ENCODE assay signal across 15 cellular contexts in the genomic region with DNA sequence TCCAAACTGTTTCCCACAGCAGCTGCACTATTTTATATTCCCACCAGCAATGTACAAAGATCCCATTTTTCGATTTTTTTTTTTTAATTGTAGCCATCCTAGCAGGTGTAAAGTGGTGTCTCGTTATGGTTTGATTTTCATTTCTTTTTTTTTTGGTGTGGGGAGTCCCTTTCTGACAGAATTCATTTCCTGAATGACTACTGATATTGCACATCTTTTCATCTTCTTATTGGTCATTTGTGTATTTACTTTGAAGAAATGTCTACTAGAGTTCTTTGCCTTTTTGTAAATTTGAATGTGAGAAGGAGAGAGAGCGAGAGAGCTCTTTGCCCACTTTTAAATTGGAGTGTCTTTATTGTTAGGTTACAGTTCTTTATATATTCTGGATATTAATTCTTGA. TPM values are rescaled to one million over a fixed set of nuclear protein-coding genes. Genes with fewer than 3 reads are reported as not detected.
DNase-seq lines count a peak whose midpoint lies in the region; ATAC-seq and TF ChIP-seq lines count a peak whose summit lies in the region.
"Had no signal": no experiment of that assay in that cellular context is flagged by ENCODE, and none has a peak within 500 bp of the region (broad histone marks: within the 10 kb centered on the region; RNA-seq: fewer than 3 reads in every experiment).

No MANE protein-coding gene starts in this region.

- H3K27ac ChIP-seq in heart left ventricle = no peak overlapping the region
- H3K27ac ChIP-seq: parathyroid adenoma, skin epidermis, upper lobe of right lung had no signal

- H3K27ac Mint-ChIP-seq in activated CD4-positive, alpha-beta T cell treated with anti-CD3 and anti-CD28 coated beads, Interleukin-2, amount 10 ng/mL, durations not matched to agents 7 days and 5 days = peak overlapping the region; percentile 41
- peak overlapping the region; percentile 51 for H3K27ac Mint-ChIP-seq in activated CD8-positive, alpha-beta T cell treated with anti-CD3 and anti-CD28 coated beads for 36 hours
- peak overlapping the region; percentile 48 for H3K27ac Mint-ChIP-seq in stimulated activated effector memory CD8-positive, alpha-beta T cell treated with anti-CD3 and anti-CD28 coated beads, Interleukin-12 subunit alpha, Interleukin-12 subunit beta, amount 100 ng/mL, for 72 hours

- no peaks in the 10 kb centered on the region for H3K9me3 Mint-ChIP-seq in activated CD4-positive, alpha-beta T cell treated with anti-CD3 and anti-CD28 coated beads, Interleukin-2, amount 10 ng/mL, durations not matched to agents 7 days and 5 days
- no peaks in the 10 kb centered on the region for H3K9me3 Mint-ChIP-seq in activated CD8-positive, alpha-beta T cell treated with anti-CD3 and anti-CD28 coated beads for 36 hours
- H3K9me3 Mint-ChIP-seq in stimulated activated effector memory CD8-positive, alpha-beta T cell treated with anti-CD3 and anti-CD28 coated beads, Interleukin-12 subunit alpha, Interleukin-12 subunit beta, amount 100 ng/mL, for 72 hours = no peaks in the 10 kb centered on the region

- no peak for DNase-seq in activated CD4-positive, alpha-beta T cell treated with anti-CD3 and anti-CD28 coated beads, Interleukin-2, amount 10 ng/mL, durations not matched to agents 7 days and 5 days
- DNase-seq in activated CD4-positive, alpha-beta T cell treated with anti-CD3 and anti-CD28 coated beads, Interleukin-2, amount 50 U/mL, for 1 hour = no peak
- peak; percentile 38 for DNase-seq in GM20000 (ENCODE audit: low spot score)
- no peak for DNase-seq in activated CD8-positive, alpha-beta T cell treated with anti-CD3 and anti-CD28 coated beads for 36 hours
- no peak for DNase-seq in stimulated activated effector memory CD8-positive, alpha-beta T cell treated with anti-CD3 and anti-CD28 coated beads, Interleukin-12 subunit alpha, Interleukin-12 subunit beta, amount 100 ng/mL, for 72 hours (ENCODE audit: low spot score in 2 of 2)
- DNase-seq in GM03348 (ENCODE audit: low spot score) = no peak
- no peak for DNase-seq in heart left ventricle
- no peak for DNase-seq in NAMALWA (ENCODE audit: low spot score)
- DNase-seq: hippocampal formation, left colon, NCI-H1694, NCI-H446, upper lobe of right lung had no signal

- peaks cover 0 to 27% (median 5%) of the 10 kb centered on the region in 9 donors for H3K36me3 ChIP-seq in heart left ventricle

- no peak for TF ChIP-seq CTCF in GM20000 (IDR thresholded peaks at IDR 0.05; ENCODE audit: extremely low read depth, missing control alignments)
- TF ChIP-seq CTCF in activated CD8-positive, alpha-beta T cell treated with anti-CD3 and anti-CD28 coated beads for 36 hours (IDR thresholded peaks at IDR 0.05) = no peak
- no peak for TF ChIP-seq CTCF in heart left ventricle (IDR thresholded peaks at IDR 0.05)

- WGBS in heart left ventricle, 4 donors = 88 to 97% (median 91%) methylated on average over 3 of the region's 3 CpGs

- intact Hi-C loops in activated CD8-positive, alpha-beta T cell treated with anti-CD3 and anti-CD28 coated beads for 36 hours (cut with micrococcal nuclease) = no loop called here
- intact Hi-C loops in heart left ventricle (cut with DNase I) = no loop called here

- no peaks in the 10 kb centered on the region for H3K9me3 ChIP-seq in heart left ventricle
- H3K9me3 ChIP-seq: upper lobe of right lung had no signal

- no peak overlapping the region for H3K4me3 Mint-ChIP-seq in activated CD4-positive, alpha-beta T cell treated with anti-CD3 and anti-CD28 coated beads, Interleukin-2, amount 10 ng/mL, durations not matched to agents 7 days and 5 days
- no peak overlapping the region for H3K4me3 Mint-ChIP-seq in activated CD8-positive, alpha-beta T cell treated with anti-CD3 and anti-CD28 coated beads for 36 hours
- peak overlapping the region; percentile 29 for H3K4me3 Mint-ChIP-seq in stimulated activated effector memory CD8-positive, alpha-beta T cell treated with anti-CD3 and anti-CD28 coated beads, Interleukin-12 subunit alpha, Interleukin-12 subunit beta, amount 100 ng/mL, for 72 hours

- ATAC-seq in activated CD8-positive, alpha-beta T cell treated with anti-CD3 and anti-CD28 coated beads for 36 hours = peak; percentile 57
- ATAC-seq in stimulated activated effector memory CD8-positive, alpha-beta T cell treated with anti-CD3 and anti-CD28 coated beads, Interleukin-12 subunit alpha, Interleukin-12 subunit beta, amount 100 ng/mL, for 72 hours = peak; percentile 86
- ATAC-seq in heart left ventricle = no peak
- ATAC-seq: left colon, upper lobe of right lung had no signal

- H3K4me1 Mint-ChIP-seq in activated CD4-positive, alpha-beta T cell treated with anti-CD3 and anti-CD28 coated beads, Interleukin-2, amount 10 ng/mL, durations not matched to agents 7 days and 5 days = peaks cover 55% of the 10 kb centered on the region
- peaks cover 66% of the 10 kb centered on the region for H3K4me1 Mint-ChIP-seq in activated CD8-positive, alpha-beta T cell treated with anti-CD3 and anti-CD28 coated beads for 36 hours (ENCODE audit: low read depth)
- peaks cover 55% of the 10 kb centered on the region for H3K4me1 Mint-ChIP-seq in stimulated activated effector memory CD8-positive, alpha-beta T cell treated with anti-CD3 and anti-CD28 coated beads, Interleukin-12 subunit alpha, Interleukin-12 subunit beta, amount 100 ng/mL, for 72 hours

- H3K4me3 ChIP-seq in heart left ventricle = no peak overlapping the region
- H3K4me3 ChIP-seq: skin epidermis, upper lobe of right lung had no signal

- no peak for TF ChIP-seq POLR2A in heart left ventricle (IDR thresholded peaks at IDR 0.05)

- peaks cover 40% of the 10 kb centered on the region for H3K36me3 Mint-ChIP-seq in activated CD4-positive, alpha-beta T cell treated with anti-CD3 and anti-CD28 coated beads, Interleukin-2, amount 10 ng/mL, durations not matched to agents 7 days and 5 days (ENCODE audit: low read depth)
- peaks cover 62% of the 10 kb centered on the region for H3K36me3 Mint-ChIP-seq in activated CD8-positive, alpha-beta T cell treated with anti-CD3 and anti-CD28 coated beads for 36 hours (ENCODE audit: low read depth)
- H3K36me3 Mint-ChIP-seq in stimulated activated effector memory CD8-positive, alpha-beta T cell treated with anti-CD3 and anti-CD28 coated beads, Interleukin-12 subunit alpha, Interleukin-12 subunit beta, amount 100 ng/mL, for 72 hours = peaks cover 37% of the 10 kb centered on the region

- H3K27me3 ChIP-seq in heart left ventricle = no peaks in the 10 kb centered on the region
- H3K27me3 ChIP-seq: upper lobe of right lung had no signal

- CTCF ChIA-PET in activated CD4-positive, alpha-beta T cell treated with anti-CD3 and anti-CD28 coated beads, Interleukin-2, amount 10 ng/mL, durations not matched to agents 7 days and 5 days (lab: Charles Lee) = no interaction called here
- CTCF ChIA-PET in activated CD8-positive, alpha-beta T cell treated with anti-CD3 and anti-CD28 coated beads for 36 hours (lab: Charles Lee) = interaction anchor here (0.6 to 2.8 kb wide), 4 partner anchors 30 to 130 kb away, joined by 3 to 8 read pairs (median 3); no protein-coding TSS in a partner anchor

- peaks cover 0 to 34% (median 17%) of the 10 kb centered on the region in 12 donors for H3K4me1 ChIP-seq in heart left ventricle
- H3K4me1 ChIP-seq: parathyroid adenoma had no signal

- POLR2A ChIA-PET in activated CD4-positive, alpha-beta T cell treated with anti-CD3 and anti-CD28 coated beads, Interleukin-2, amount 10 ng/mL, durations not matched to agents 7 days and 5 days (lab: Charles Lee) = no interaction called here
- POLR2A ChIA-PET in activated CD8-positive, alpha-beta T cell treated with anti-CD3 and anti-CD28 coated beads for 36 hours (lab: Charles Lee) = interaction anchor here (0.6 to 1.2 kb wide), 3 partner anchors 11 to 135 kb away, joined by 3 to 4 read pairs (median 3); no protein-coding TSS in a partner anchor

- no peaks in the 10 kb centered on the region for H3K27me3 Mint-ChIP-seq in activated CD4-positive, alpha-beta T cell treated with anti-CD3 and anti-CD28 coated beads, Interleukin-2, amount 10 ng/mL, durations not matched to agents 7 days and 5 days
- no peaks in the 10 kb centered on the region for H3K27me3 Mint-ChIP-seq in activated CD8-positive, alpha-beta T cell treated with anti-CD3 and anti-CD28 coated beads for 36 hours

RNA-seq across cellular contexts. Expression of gene CYB5B, which starts 14.0 kb away (rescaled TPM):
- total RNA-seq in activated CD4-positive, alpha-beta T cell treated with anti-CD3 and anti-CD28 coated beads, Interleukin-2, amount 10 ng/mL, durations not matched to agents 7 days and 5 days = 100 to 1,000 TPM; 157 to 178 TPM
- total RNA-seq in activated CD8-positive, alpha-beta T cell treated with anti-CD3 and anti-CD28 coated beads for 36 hours = 100 to 1,000 TPM; 159 to 163 TPM
- 10 to 100 TPM; 31.1 to 89.2 (median 65.0) TPM for total RNA-seq in heart left ventricle
- polyA plus RNA-seq in heart left ventricle = 10 to 100 TPM; 46.3 to 65.7 TPM

RNA-seq across cellular contexts. Expression of gene TERF2, which starts 52.7 kb away (rescaled TPM):
- total RNA-seq in activated CD4-positive, alpha-beta T cell treated with anti-CD3 and anti-CD28 coated beads, Interleukin-2, amount 10 ng/mL, durations not matched to agents 7 days and 5 days = 10 to 100 TPM; 41.3 to 53.1 TPM
- total RNA-seq in activated CD8-positive, alpha-beta T cell treated with anti-CD3 and anti-CD28 coated beads for 36 hours = 10 to 100 TPM; 39.4 to 41.6 TPM
- total RNA-seq in heart left ventricle = 10 to 100 TPM in 8 of 9 donors, 1 to 10 TPM in 1; 9.7 to 45.9 (median 25.9) TPM
- 10 to 100 TPM in 1 of 2 donors, 1 to 10 TPM in 1; 6.9 to 19.2 TPM for polyA plus RNA-seq in heart left ventricle

Comparison
In these comparisons a context has a peak if more than half of its experiments do, and no peak if none do; other contexts are left out.
1. ATAC-seq: peak in activated CD8-positive, alpha-beta T cell treated with anti-CD3 and anti-CD28 coated beads for 36 hours (single experiment) and stimulated activated effector memory CD8-positive, alpha-beta T cell treated with anti-CD3 and anti-CD28 coated beads, Interleukin-12 subunit alpha, Interleukin-12 subunit beta, amount 100 ng/mL, for 72 hours (single experiment); none in heart left ventricle (0 of 4).
2. Peak in every context shown above with its lines, with median percentiles within 50 percentile points of each other: H3K27ac Mint-ChIP-seq.